ENCODE assay signal across 11 cellular contexts in the genomic region with DNA sequence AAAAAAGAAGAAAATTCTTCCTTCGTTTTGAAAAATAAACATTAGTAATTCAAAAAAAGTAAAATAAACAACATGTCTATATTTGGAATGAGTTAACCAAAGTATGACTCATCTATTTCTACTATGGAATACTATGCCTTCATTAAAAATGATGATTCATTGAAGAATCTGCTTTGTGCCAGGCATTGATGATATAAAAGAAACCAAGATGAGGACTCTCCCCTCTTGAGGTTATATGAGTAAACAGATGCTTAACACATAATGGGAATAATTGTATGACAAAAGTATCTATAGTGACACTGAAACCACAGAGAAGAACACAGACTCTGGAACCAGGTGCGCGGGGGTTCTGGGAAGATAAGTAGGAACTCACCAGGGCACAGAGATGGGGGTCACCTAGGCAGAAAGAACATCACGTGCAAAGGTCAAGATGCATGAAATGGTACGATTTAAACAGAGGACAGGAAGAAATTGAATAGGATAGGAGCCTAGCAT. TPM values are rescaled to one million over a fixed set of nuclear protein-coding genes. Genes with fewer than 3 reads are reported as not detected.
DNase-seq lines count a peak whose midpoint lies in the region; ATAC-seq and TF ChIP-seq lines count a peak whose summit lies in the region.
"Had no signal": no experiment of that assay in that cellular context is flagged by ENCODE, and none has a peak within 500 bp of the region (broad histone marks: within the 10 kb centered on the region; RNA-seq: fewer than 3 reads in every experiment).

No MANE protein-coding gene starts in this region.

- peaks cover 12% of the 10 kb centered on the region for H3K4me1 Mint-ChIP-seq in mesothelial cell of epicardium
- H3K4me1 Mint-ChIP-seq in natural killer cell treated with Interleukin-12 subunit alpha and Interleukin-12 subunit beta and Interleukin-15 and Interleukin-18, amount 100 ng/mL, for 72 hours (ENCODE audit: low read depth in 2 of 2) = no peaks in the 10 kb centered on the region

- DNase-seq in DMS53 (lab: John Stamatoyannopoulos, UW) = peak; percentile 97
- peak; percentile 98 for DNase-seq in NCI-H187 treated with DMSO at 0.1 percent for 48 hours (lab: John Stamatoyannopoulos, UW)
- peak; percentile 81 for DNase-seq in astrocyte of the spinal cord (ENCODE audit: low read depth, low spot score)
- DNase-seq in mesothelial cell of epicardium (ENCODE audit: low spot score in 2 of 2, unreplicated experiment in 2 of 2) = no peak
- DNase-seq in natural killer cell treated with Interleukin-12 subunit alpha and Interleukin-12 subunit beta and Interleukin-15 and Interleukin-18, amount 100 ng/mL, for 72 hours (ENCODE audit: low spot score) = no peak
- DNase-seq: tibial artery had no signal

- no peak overlapping the region for H3K4me3 Mint-ChIP-seq in mesothelial cell of epicardium
- no peak overlapping the region for H3K4me3 Mint-ChIP-seq in natural killer cell treated with Interleukin-12 subunit alpha and Interleukin-12 subunit beta and Interleukin-15 and Interleukin-18, amount 100 ng/mL, for 72 hours

- H3K4me3 ChIP-seq in astrocyte of the spinal cord (ENCODE audit: low read depth, low read length) = no peak overlapping the region
- H3K4me3 ChIP-seq: tibial artery had no signal

- no peak for ATAC-seq in HG03025 (IDR thresholded peaks at IDR 0.05; ENCODE audit: low FRiP score, unreplicated experiment)
- no peak for ATAC-seq in HG03196 (IDR thresholded peaks at IDR 0.05; ENCODE audit: unreplicated experiment)
- no peak for ATAC-seq in natural killer cell treated with Interleukin-12 subunit alpha and Interleukin-12 subunit beta and Interleukin-15 and Interleukin-18, amount 100 ng/mL, for 72 hours
- ATAC-seq in HG03460 (IDR thresholded peaks at IDR 0.05; ENCODE audit: unreplicated experiment) = no peak

- TF ChIP-seq CTCF in astrocyte of the spinal cord (IDR thresholded peaks at IDR 0.05; ENCODE audit: low read depth, low read length) (no peak), mesothelial cell of epicardium (IDR thresholded peaks at IDR 0.05; ENCODE audit: unreplicated experiment) (no peak)

- in situ Hi-C loops in astrocyte of the spinal cord (cut with HindIII; ENCODE audit: low sequenced_read_pairs) = no loop called here

- peak overlapping the region; percentile 36 for H3K27ac Mint-ChIP-seq in mesothelial cell of epicardium
- no peak overlapping the region for H3K27ac Mint-ChIP-seq in natural killer cell treated with Interleukin-12 subunit alpha and Interleukin-12 subunit beta and Interleukin-15 and Interleukin-18, amount 100 ng/mL, for 72 hours
- H3K27ac Mint-ChIP-seq: activated T-helper 2 cell treated with anti-CD3 and anti-CD28 coated beads, Interferon-gamma antibody, Interleukin-2, Interleukin-4, amounts not matched to agents 10 μg/mL and 5 μg/mL and 100 μg/mL, durations not matched to agents 14 hours and 24 hours and 36 hours had no signal

- peaks cover 3% of the 10 kb centered on the region for H3K9me3 Mint-ChIP-seq in mesothelial cell of epicardium
- no peaks in the 10 kb centered on the region for H3K9me3 Mint-ChIP-seq in natural killer cell treated with Interleukin-12 subunit alpha and Interleukin-12 subunit beta and Interleukin-15 and Interleukin-18, amount 100 ng/mL, for 72 hours
- H3K9me3 Mint-ChIP-seq: activated T-helper 2 cell treated with anti-CD3 and anti-CD28 coated beads, Interferon-gamma antibody, Interleukin-2, Interleukin-4, amounts not matched to agents 10 μg/mL and 5 μg/mL and 100 μg/mL, durations not matched to agents 14 hours and 24 hours and 36 hours had no signal

- no peaks in the 10 kb centered on the region for H3K36me3 Mint-ChIP-seq in mesothelial cell of epicardium
- H3K36me3 Mint-ChIP-seq in natural killer cell treated with Interleukin-12 subunit alpha and Interleukin-12 subunit beta and Interleukin-15 and Interleukin-18, amount 100 ng/mL, for 72 hours = no peaks in the 10 kb centered on the region

- H3K27me3 Mint-ChIP-seq in mesothelial cell of epicardium (ENCODE audit: low read depth) = no peaks in the 10 kb centered on the region
- H3K27me3 Mint-ChIP-seq in natural killer cell treated with Interleukin-12 subunit alpha and Interleukin-12 subunit beta and Interleukin-15 and Interleukin-18, amount 100 ng/mL, for 72 hours = peaks cover 7 to 9% of the 10 kb centered on the region in 2 donors

RNA-seq across cellular contexts. Expression of a gene that starts 18.8 kb away (rescaled TPM):
- 111 to 112 TPM (median 112 TPM) in 3 replicates for total RNA-seq in mesothelial cell of epicardium
- total RNA-seq in natural killer cell treated with Interleukin-12 subunit alpha and Interleukin-12 subunit beta and Interleukin-15 and Interleukin-18, amount 100 ng/mL, for 72 hours = under 1 TPM; 0.84 to 0.98 TPM
- total RNA-seq: skeletal muscle tissue had no signal

RNA-seq across cellular contexts. Expression of a gene that starts 46.8 kb away (rescaled TPM):
- 76.6 to 84.3 TPM (median 79.3 TPM) in 3 replicates for total RNA-seq in mesothelial cell of epicardium
- 10 to 100 TPM; 50.1 to 54.3 TPM for total RNA-seq in natural killer cell treated with Interleukin-12 subunit alpha and Interleukin-12 subunit beta and Interleukin-15 and Interleukin-18, amount 100 ng/mL, for 72 hours

Comparison
In these comparisons a context has a peak if more than half of its experiments do, and no peak if none do; other contexts are left out.
1. DNase-seq: peak in DMS53 (single experiment), NCI-H187 treated with DMSO at 0.1 percent for 48 hours (single experiment) and astrocyte of the spinal cord (single experiment); none in mesothelial cell of epicardium (0 of 2) and natural killer cell treated with Interleukin-12 subunit alpha and Interleukin-12 subunit beta and Interleukin-15 and Interleukin-18, amount 100 ng/mL, for 72 hours (single experiment).
2. RNA of a gene that starts 18.8 kb away (total RNA-seq): 111 to 112 TPM in mesothelial cell of epicardium; 0.84 to 0.98 TPM in natural killer cell treated with Interleukin-12 subunit alpha and Interleukin-12 subunit beta and Interleukin-15 and Interleukin-18, amount 100 ng/mL, for 72 hours; every median in the first group is over 10 times any median in the second.